ENCODE assay signal across 9 cellular contexts in the genomic region with DNA sequence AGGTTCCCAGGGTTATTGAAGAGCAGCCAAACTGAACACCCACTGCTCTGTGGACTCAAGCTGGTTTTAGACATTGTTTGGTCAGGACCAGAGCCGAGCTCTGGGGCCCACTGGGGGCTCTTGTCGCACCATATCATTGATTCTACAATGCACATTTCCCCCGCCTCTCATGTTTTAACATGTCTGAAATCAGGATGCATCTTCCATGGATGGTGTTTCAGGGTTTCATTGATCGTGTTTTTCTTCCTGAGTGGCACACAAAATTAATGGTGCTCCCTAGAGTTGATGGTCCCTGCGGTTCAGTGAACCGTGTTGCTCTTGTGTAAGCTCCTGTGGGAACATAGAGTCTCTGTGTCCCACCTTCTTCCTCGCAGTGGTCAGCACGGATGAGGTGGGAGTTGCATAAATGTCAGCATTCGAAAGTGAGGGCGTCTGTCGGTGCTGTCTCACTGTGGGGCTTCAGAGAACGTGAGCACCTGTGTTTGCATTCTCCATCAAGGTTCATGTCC. TPM values are rescaled to one million over a fixed set of nuclear protein-coding genes. Genes with fewer than 3 reads are reported as not detected.
DNase-seq lines count a peak whose midpoint lies in the region; ATAC-seq and TF ChIP-seq lines count a peak whose summit lies in the region.
"Had no signal": no experiment of that assay in that cellular context is flagged by ENCODE, and none has a peak within 500 bp of the region (broad histone marks: within the 10 kb centered on the region; RNA-seq: fewer than 3 reads in every experiment).

No MANE protein-coding gene starts in this region.

- CTCF ChIA-PET in activated CD4-positive, alpha-beta T cell treated with anti-CD3 and anti-CD28 coated beads for 36 hours (lab: Charles Lee) = interaction anchor here (0.6 kb wide), 1 partner anchor 135 kb away, joined by 3 read pairs; no protein-coding TSS in a partner anchor
- CTCF ChIA-PET in activated B cell treated with CpG ODN at 0.5 μM for 24 hours (lab: Charles Lee) = interaction anchor here (1.2 to 2.1 kb wide), 2 partner anchors 18 to 45 kb away, joined by 3 to 12 read pairs; no protein-coding TSS in a partner anchor

- peak overlapping the region; percentile 92 for H3K27ac Mint-ChIP-seq in activated CD4-positive, alpha-beta T cell treated with anti-CD3 and anti-CD28 coated beads for 36 hours
- peak overlapping the region; percentile 70 for H3K27ac Mint-ChIP-seq in activated B cell treated with CpG ODN at 0.5 μM for 24 hours
- H3K27ac Mint-ChIP-seq in stimulated activated naive CD8-positive, alpha-beta T cell treated with anti-CD3 and anti-CD28 coated beads, Interleukin-15, amount 100 ng/mL, for 72 hours = peak overlapping the region; percentile 71 to 85

- H3K36me3 Mint-ChIP-seq in activated CD4-positive, alpha-beta T cell treated with anti-CD3 and anti-CD28 coated beads for 36 hours (ENCODE audit: low read depth) = peaks cover 6% of the 10 kb centered on the region
- peaks cover 33% of the 10 kb centered on the region for H3K36me3 Mint-ChIP-seq in activated B cell treated with CpG ODN at 0.5 μM for 24 hours (ENCODE audit: low read depth)

- peaks cover 93% of the 10 kb centered on the region for H3K4me1 Mint-ChIP-seq in activated CD4-positive, alpha-beta T cell treated with anti-CD3 and anti-CD28 coated beads for 36 hours
- H3K4me1 Mint-ChIP-seq in activated B cell treated with CpG ODN at 0.5 μM for 24 hours = peaks cover 88% of the 10 kb centered on the region
- H3K4me1 Mint-ChIP-seq in stimulated activated naive CD8-positive, alpha-beta T cell treated with anti-CD3 and anti-CD28 coated beads, Interleukin-15, amount 100 ng/mL, for 72 hours = peaks cover 94% of the 10 kb centered on the region

- peak overlapping the region; percentile 42 for H3K27ac ChIP-seq in foreskin keratinocyte
- H3K27ac ChIP-seq: WERI-Rb-1 had no signal

- peak overlapping the region; percentile 44 for H3K4me3 Mint-ChIP-seq in activated CD4-positive, alpha-beta T cell treated with anti-CD3 and anti-CD28 coated beads for 36 hours
- H3K4me3 Mint-ChIP-seq in activated B cell treated with CpG ODN at 0.5 μM for 24 hours = peak overlapping the region; percentile 63
- H3K4me3 Mint-ChIP-seq in stimulated activated naive CD8-positive, alpha-beta T cell treated with anti-CD3 and anti-CD28 coated beads, Interleukin-15, amount 100 ng/mL, for 72 hours = peak overlapping the region; percentile 79 to 81

- H3K4me1 ChIP-seq in foreskin keratinocyte = peaks cover 18% of the 10 kb centered on the region

- no peaks in the 10 kb centered on the region for H3K27me3 Mint-ChIP-seq in activated CD4-positive, alpha-beta T cell treated with anti-CD3 and anti-CD28 coated beads for 36 hours
- H3K27me3 Mint-ChIP-seq in activated B cell treated with CpG ODN at 0.5 μM for 24 hours = no peaks in the 10 kb centered on the region
- no peaks in the 10 kb centered on the region for H3K27me3 Mint-ChIP-seq in stimulated activated naive CD8-positive, alpha-beta T cell treated with anti-CD3 and anti-CD28 coated beads, Interleukin-15, amount 100 ng/mL, for 72 hours

- POLR2A ChIA-PET in activated CD4-positive, alpha-beta T cell treated with anti-CD3 and anti-CD28 coated beads for 36 hours (lab: Charles Lee) = interaction anchor here (0.7 to 1.2 kb wide), 3 partner anchors 18 to 90 kb away, joined by 3 to 5 read pairs (median 3); no protein-coding TSS in a partner anchor
- POLR2A ChIA-PET in activated B cell treated with CpG ODN at 0.5 μM for 24 hours (lab: Charles Lee) = interaction anchor here (1.6 to 5.3 kb wide), 3 partner anchors 18 to 41 kb away, joined by 7 to 47 read pairs (median 9); a partner anchor contains a TSS

- DNase-seq in activated CD4-positive, alpha-beta T cell treated with anti-CD3 and anti-CD28 coated beads for 36 hours = no peak
- no peak for DNase-seq in activated CD4-positive, alpha-beta T cell treated with anti-CD3 and anti-CD28 coated beads, Interleukin-2, amount 50 U/mL, for 48 hours
- DNase-seq in activated B cell treated with CpG ODN at 0.5 μM for 24 hours = no peak
- DNase-seq in foreskin keratinocyte = no peak
- no peak for DNase-seq in stimulated activated naive CD8-positive, alpha-beta T cell treated with anti-CD3 and anti-CD28 coated beads, Interleukin-15, amount 100 ng/mL, for 72 hours
- DNase-seq in NCI-H226 = no peak
- DNase-seq in epidermal melanocyte (ENCODE audit: insufficient read length, low spot score) = no peak
- DNase-seq: WERI-Rb-1 had no signal

- no peak for ATAC-seq in activated CD4-positive, alpha-beta T cell treated with anti-CD3 and anti-CD28 coated beads for 36 hours
- no peak for ATAC-seq in activated B cell treated with CpG ODN at 0.5 μM for 24 hours (ENCODE audit: low read depth)
- no peak for ATAC-seq in foreskin keratinocyte
- ATAC-seq in stimulated activated naive CD8-positive, alpha-beta T cell treated with anti-CD3 and anti-CD28 coated beads, Interleukin-15, amount 100 ng/mL, for 72 hours = no peak
- no peak for ATAC-seq in GM21717 (IDR thresholded peaks at IDR 0.05; ENCODE audit: unreplicated experiment)

- H3K9me3 Mint-ChIP-seq in activated CD4-positive, alpha-beta T cell treated with anti-CD3 and anti-CD28 coated beads for 36 hours (ENCODE audit: low read depth) = no peaks in the 10 kb centered on the region
- no peaks in the 10 kb centered on the region for H3K9me3 Mint-ChIP-seq in activated B cell treated with CpG ODN at 0.5 μM for 24 hours
- no peaks in the 10 kb centered on the region for H3K9me3 Mint-ChIP-seq in stimulated activated naive CD8-positive, alpha-beta T cell treated with anti-CD3 and anti-CD28 coated beads, Interleukin-15, amount 100 ng/mL, for 72 hours

- no peak for TF ChIP-seq CTCF in activated B cell treated with CpG ODN at 0.5 μM for 24 hours (IDR thresholded peaks at IDR 0.05)
- no peak for TF ChIP-seq CTCF in foreskin keratinocyte (conservative IDR thresholded peaks at IDR 0.05)

- no peaks in the 10 kb centered on the region for H3K27me3 ChIP-seq in foreskin keratinocyte

- intact Hi-C loops in activated CD4-positive, alpha-beta T cell treated with anti-CD3 and anti-CD28 coated beads for 36 hours (cut with DNase I, micrococcal nuclease) = loop anchor here (1.0 to 10.0 kb wide), 6 partner anchors 18 to 663 kb away; a partner anchor contains a TSS
- intact Hi-C loops in activated B cell treated with CpG ODN at 0.5 μM for 24 hours (cut with micrococcal nuclease) = loop anchor here (10.0 kb wide), 2 partner anchors 170 to 250 kb away; no protein-coding TSS in a partner anchor

RNA-seq across cellular contexts. Expression of a gene that starts 38.3 kb away (rescaled TPM):
- 10 to 100 TPM; 48.2 to 51.0 TPM for total RNA-seq in activated CD4-positive, alpha-beta T cell treated with anti-CD3 and anti-CD28 coated beads for 36 hours
- total RNA-seq in activated B cell treated with CpG ODN at 0.5 μM for 24 hours (99.8 and 108 TPM in 2 replicates), foreskin keratinocyte (71.2 and 86.9 TPM in 2 replicates)
- 47.0 and 55.0 TPM in 2 replicates for polyA plus RNA-seq in foreskin keratinocyte
